ENCODE assay signal across 8 cellular contexts in genomic region chr6:33577106-33577535, GRCh38. TPM values are rescaled to one million over a fixed set of nuclear protein-coding genes. Genes with fewer than 3 reads are reported as not detected.
DNase-seq lines count a peak whose midpoint lies in the region; ATAC-seq and TF ChIP-seq lines count a peak whose summit lies in the region.

No MANE protein-coding gene starts in this region.

- ATAC-seq in HG03520 (IDR thresholded peaks at IDR 0.05; ENCODE audit: unreplicated experiment), result no peak
- ATAC-seq in GM21786 (IDR thresholded peaks at IDR 0.05; ENCODE audit: unreplicated experiment), result no peak

- TF ChIP-seq POLR2A in sigmoid colon (IDR thresholded peaks at IDR 0.05), result peak in 1 of 2 donors; percentile 61

- H4K20me1 ChIP-seq in OCI-LY7 (ENCODE audit: insufficient read depth, low read length), result no peaks in the 10 kb centered on the region

- H3K27ac ChIP-seq in epithelial cell of prostate (peak overlapping the region; percentile 89), sigmoid colon (peak overlapping the region; percentile 45 to 87 (median 66)), OCI-LY7 (ENCODE audit: low read depth, low read length, poor library complexity, severe bottlenecking) (no peak overlapping the region)

- no peaks in the 10 kb centered on the region for H3K9me2 ChIP-seq in OCI-LY7 (ENCODE audit: insufficient read depth, low read length)

- POLR2A ChIA-PET in OCI-LY7 (lab: Charles Lee), result no interaction called here

- 11 to 45% methylated on average over 9 of the region's 9 CpGs for WGBS in sigmoid colon, 2 donors

- peak; percentile 84 for DNase-seq in HPDE6-E6E7 (ENCODE audit: extremely low spot score)
- peak; percentile 28 for DNase-seq in SKM-1 treated with dmso at 0.1 percent for 144 hours (lab: John Stamatoyannopoulos, UW; ENCODE audit: unreplicated experiment)
- DNase-seq in epithelial cell of prostate (ENCODE audit: low read depth, low spot score), result no peak
- DNase-seq in sigmoid colon, result peak; percentile 82
- no peak for DNase-seq in OCI-LY7 (ENCODE audit: low spot score)
- no peak for DNase-seq in AG08395 (ENCODE audit: low spot score)

- H3K9me3 ChIP-seq in sigmoid colon, result no peaks in the 10 kb centered on the region
- no peaks in the 10 kb centered on the region for H3K9me3 ChIP-seq in OCI-LY7 (ENCODE audit: low read length)

- H3K36me3 ChIP-seq in sigmoid colon, result peaks cover 8 to 46% (median 31%) of the 10 kb centered on the region in 4 donors
- peaks cover 41% of the 10 kb centered on the region for H3K36me3 ChIP-seq in OCI-LY7 (ENCODE audit: insufficient read depth, low read length)

- H3K79me2 ChIP-seq in OCI-LY7 (ENCODE audit: insufficient read depth, low read depth, low read length), result peaks cover 21% of the 10 kb centered on the region

- TF ChIP-seq EP300 in sigmoid colon (IDR thresholded peaks at IDR 0.05), result no peak

- TF ChIP-seq CTCF in sigmoid colon (IDR thresholded peaks at IDR 0.05) (no peak), OCI-LY7 (conservative IDR thresholded peaks at IDR 0.05; ENCODE audit: low read length) (no peak)

- no peaks in the 10 kb centered on the region for H3K27me3 ChIP-seq in sigmoid colon

- H2AFZ ChIP-seq in OCI-LY7 (ENCODE audit: low read length), result no peak overlapping the region

- no peak overlapping the region for H3K4me2 ChIP-seq in OCI-LY7 (ENCODE audit: low read length)

- H3K4me1 ChIP-seq in sigmoid colon (peaks cover 0 to 24% (median 21%) of the 10 kb centered on the region in 4 donors), OCI-LY7 (ENCODE audit: insufficient read depth, low read length, poor library complexity, severe bottlenecking) (peaks cover 26% of the 10 kb centered on the region)

- CTCF ChIA-PET in OCI-LY7 (lab: Charles Lee; ENCODE audit: unreplicated experiment), result no interaction called here

- intact Hi-C loops in sigmoid colon (cut with DNase I), result loop anchor here (10.0 kb wide), 1 partner anchor 182 kb away; the partner anchor contains the start of gene KIFC1
- intact Hi-C loops in OCI-LY7 (cut with micrococcal nuclease; ENCODE audit: unreplicated experiment), result no loop called here

- no peak overlapping the region for H3K4me3 ChIP-seq in sigmoid colon
- no peak overlapping the region for H3K4me3 ChIP-seq in OCI-LY7 (ENCODE audit: low read depth, low read length, poor library complexity, severe bottlenecking)

- BruUV-seq in OCI-LY7 (replicated peaks; lab: Mats Ljungman, UMichigan), result no TSS peak

RNA-seq across cellular contexts. Expression of gene BAK1, which starts 3.0 kb away (rescaled TPM):
- total RNA-seq in sigmoid colon, result 10 to 100 TPM in 3 of 4 donors, 1 to 10 TPM in 1; 8.9 to 11.1 (median 10.4) TPM
- 100 to 1,000 TPM in 1 of 3 donors, 10 to 100 TPM in 2; 76.3 to 160 (median 96.9) TPM for polyA plus RNA-seq in sigmoid colon
- total RNA-seq in OCI-LY7 (2014; rRNA removed; shearing (Covaris generic)), result 10.6 and 13.9 TPM in 2 replicates
- total RNA-seq in OCI-LY7 (2022), result 29.9 and 33.8 TPM in 2 replicates

RNA-seq across cellular contexts. Expression of gene ITPR3, which starts 44.0 kb away (rescaled TPM):
- total RNA-seq in sigmoid colon (10 to 100 TPM in 1 of 4 donors, 1 to 10 TPM in 3; 7.7 to 16.9 (median 9.0) TPM), OCI-LY7 (2022) (83.5 and 88.6 TPM in 2 replicates)
- 10 to 100 TPM; 10.2 to 75.3 (median 20.6) TPM for polyA plus RNA-seq in sigmoid colon
- total RNA-seq in OCI-LY7 (2014; rRNA removed; shearing (Covaris generic)), result 47.8 and 56.6 TPM in 2 replicates

Comparison
In these comparisons a context has a peak if more than half of its experiments do, and no peak if none do; other contexts are left out.
1. DNase-seq: peak in HPDE6-E6E7 (single experiment), SKM-1 treated with dmso at 0.1 percent for 144 hours (single experiment) and sigmoid colon (single experiment); none in epithelial cell of prostate (single experiment), OCI-LY7 (single experiment) and AG08395 (single experiment).